ENCODE assay signal across 9 cellular contexts in genomic region chr14:52399886-52400599, GRCh38.
DNase-seq lines count a peak whose midpoint lies in the region; ATAC-seq, FAIRE-seq and TF ChIP-seq lines count a peak whose summit lies in the region.
"Had no signal": no experiment of that assay in that cellular context is flagged by ENCODE, and none has a peak within 500 bp of the region (broad histone marks: within the 10 kb centered on the region; RNA-seq: fewer than 3 reads in every experiment).

No MANE protein-coding gene starts in this region.

- H3K79me1 ChIP-seq in neuronal stem cell (ENCODE audit: low read depth, low read length), result no peaks in the 10 kb centered on the region

- TF ChIP-seq EP300 in HepG2 (IDR thresholded peaks at IDR 0.05; ENCODE audit: low read depth in 2 of 2, low read length in 2 of 2) (no peak), HepG2 (CRISPR knock-in tag; IDR thresholded peaks at IDR 0.05; ENCODE audit: borderline replicate concordance) (no peak)

- H3K18ac ChIP-seq in neuronal stem cell (ENCODE audit: low read length), result no peak overlapping the region

- no peak for TF ChIP-seq CTCF in HepG2 (CRISPR knock-in tag; IDR thresholded peaks at IDR 0.05)
- no peak for TF ChIP-seq CTCF in right lobe of liver (IDR thresholded peaks at IDR 0.05)
- TF ChIP-seq CTCF in PC-3 (conservative IDR thresholded peaks at IDR 0.05; ENCODE audit: low read depth, low read length), result peak; percentile 36; the same call in 1 of the 2 replicates
- TF ChIP-seq CTCF in uterus (IDR thresholded peaks at IDR 0.05), result peak in 2 of 4 experiments; percentile 11 to 25

- CTCF ChIA-PET in HepG2 (lab: Yijun Ruan, JAX; ENCODE audit: low intra/inter-chr PET ratio, low total read pairs), result no interaction called here
- CTCF ChIA-PET in PC-3 (lab: Charles Lee), result interaction anchor here (1.3 kb wide), 1 partner anchor 8 kb away, joined by 5 read pairs; no protein-coding TSS in a partner anchor

- peak; percentile 26 for FAIRE-seq in HepG2 (lab: Jason Lieb, UNC)

- TF ChIP-seq RAD21 in HepG2 (CRISPR knock-in tag; IDR thresholded peaks at IDR 0.05), result no peak

- H3K9me2 ChIP-seq in PC-3 (replicated peaks; ENCODE audit: low read length), result no peaks in the 10 kb centered on the region

- H2AK5ac ChIP-seq in neuronal stem cell (ENCODE audit: low read depth, low read length), result no peak overlapping the region

- no peak overlapping the region for H3K4ac ChIP-seq in neuronal stem cell (ENCODE audit: low read length)

- H3K27me3 ChIP-seq in HepG2 (ENCODE audit: control insufficient read depth in 1 of 2, insufficient read depth in 2 of 2, low read length in 2 of 2) (no peaks in the 10 kb centered on the region; a peak in 1 of 5 replicates), right lobe of liver (no peaks in the 10 kb centered on the region), PC-3 (ENCODE audit: low read length) (no peaks in the 10 kb centered on the region), uterus (no peaks in the 10 kb centered on the region), neuronal stem cell (ENCODE audit: control insufficient read depth in 3 of 3, insufficient read depth in 3 of 3, low read depth in 1 of 3, low read length in 3 of 3) (no peaks in the 10 kb centered on the region)

- no peaks in the 10 kb centered on the region for H3K79me2 ChIP-seq in HepG2 (ENCODE audit: insufficient read depth, low read length)
- no peaks in the 10 kb centered on the region for H3K79me2 ChIP-seq in PC-3 (ENCODE audit: low read length)

- H4K20me1 ChIP-seq in HepG2 (ENCODE audit: insufficient read depth, low read length) (no peaks in the 10 kb centered on the region), PC-3 (ENCODE audit: low read length) (no peaks in the 10 kb centered on the region)

- no peak overlapping the region for H3K14ac ChIP-seq in neuronal stem cell (ENCODE audit: low read length)

- no peak overlapping the region for H2BK12ac ChIP-seq in neuronal stem cell (ENCODE audit: low read length)

- DNase-seq in HepG2 (ENCODE audit: low spot score) (no peak), right lobe of liver (no peak), PC-3 (peak; percentile 40), fibroblast of peridontal ligament (ENCODE audit: extremely low read depth) (peak; percentile 87), uterus (peak in 1 of 2 donors; percentile 27), neuronal stem cell (ENCODE audit: low spot score) (no peak), COLO829 (ENCODE audit: low spot score) (no peak)
- DNase-seq: erythroblast had no signal

- no peak overlapping the region for H3K23ac ChIP-seq in neuronal stem cell (ENCODE audit: low read depth, low read length, poor library complexity)

- no peak for TF ChIP-seq POLR2A in HepG2 (IDR thresholded peaks at IDR 0.05; ENCODE audit: insufficient read depth in 1 of 2, low read depth in 2 of 2, low read length in 2 of 2)
- no peak for TF ChIP-seq POLR2A in right lobe of liver (IDR thresholded peaks at IDR 0.05)
- TF ChIP-seq POLR2A in uterus (IDR thresholded peaks at IDR 0.05), result no peak

- H4K91ac ChIP-seq in neuronal stem cell (ENCODE audit: low read depth, low read length, poor library complexity), result no peak overlapping the region

- H3K9me3 ChIP-seq in HepG2 (ENCODE audit: low read length), result no peaks in the 10 kb centered on the region
- H3K9me3 ChIP-seq in right lobe of liver, result no peaks in the 10 kb centered on the region
- H3K9me3 ChIP-seq in PC-3 (ENCODE audit: low read length), result no peaks in the 10 kb centered on the region
- H3K9me3 ChIP-seq in uterus, result no peaks in the 10 kb centered on the region
- H3K9me3 ChIP-seq in neuronal stem cell (replicated peaks in 1 of 2; ENCODE audit: control insufficient read depth in 2 of 2, insufficient read depth in 1 of 2, low read depth in 1 of 2, low read length in 2 of 2), result no peaks in the 10 kb centered on the region

- H3K4me2 ChIP-seq in HepG2 (ENCODE audit: low read depth, low read length) (peak overlapping the region; percentile 18; the same call in 1 of the 2 replicates), PC-3 (ENCODE audit: low read length) (no peak overlapping the region), neuronal stem cell (ENCODE audit: insufficient read depth, low read length, poor library complexity, severe bottlenecking) (no peak overlapping the region)

- intact Hi-C loops in HepG2 (cut with micrococcal nuclease; ENCODE audit: unreplicated experiment) (no loop called here), right lobe of liver (cut with DNase I) (no loop called here), PC-3 (cut with micrococcal nuclease) (no loop called here), uterus (cut with DNase I; ENCODE audit: low total_unique reads) (no loop called here)

- no peak overlapping the region for H2BK5ac ChIP-seq in neuronal stem cell (ENCODE audit: low read length)

- H3K9ac ChIP-seq in HepG2 (ENCODE audit: insufficient read depth, low read depth, low read length) (no peak overlapping the region), PC-3 (ENCODE audit: low read length) (no peak overlapping the region), neuronal stem cell (ENCODE audit: low read depth, low read length, poor library complexity) (no peak overlapping the region)

- in situ Hi-C loops in HepG2 (cut with HindIII; ENCODE audit: extremely low pct_ligation_motif_present, low pct_unique_long_range_greater_than_20kb), result no loop called here

- ATAC-seq in HepG2 (peak; percentile 67), right lobe of liver (no peak), PC-3 (peak; percentile 46), GM21786 (IDR thresholded peaks at IDR 0.05; ENCODE audit: unreplicated experiment) (no peak)

- H3K36me3 ChIP-seq in HepG2 (replicated peaks in 1 of 2; ENCODE audit: control insufficient read depth in 1 of 2, insufficient read depth in 2 of 2, low read length in 2 of 2) (no peaks in the 10 kb centered on the region), right lobe of liver (no peaks in the 10 kb centered on the region), PC-3 (ENCODE audit: low read depth, low read length) (no peaks in the 10 kb centered on the region), uterus (no peaks in the 10 kb centered on the region), neuronal stem cell (replicated peaks in 1 of 2; ENCODE audit: control insufficient read depth in 2 of 2, insufficient read depth in 2 of 2, low read length in 2 of 2) (no peaks in the 10 kb centered on the region)

- H3K27ac ChIP-seq in HepG2 (ENCODE audit: extremely low read length, insufficient read depth, low read length) (no peak overlapping the region), right lobe of liver (no peak overlapping the region), PC-3 (ENCODE audit: low read length) (no peak overlapping the region), uterus (peak overlapping the region; percentile 56 to 64), neuronal stem cell (replicated peaks; ENCODE audit: low read length) (no peak overlapping the region)

- H2AFZ ChIP-seq in HepG2 (ENCODE audit: low read length), result no peak overlapping the region
- H2AFZ ChIP-seq in PC-3 (ENCODE audit: low read length), result no peak overlapping the region
- no peak overlapping the region for H2AFZ ChIP-seq in neuronal stem cell (ENCODE audit: low read length)

- WGBS in HepG2 (ENCODE audit: low lambda C conversion rate), result 4% methylated on average over 6 of the region's 8 CpGs
- WGBS in right lobe of liver (ENCODE audit: insufficient coverage, low coverage, low lambda C conversion rate, missing lambda C conversion rate), result 56% methylated on average over 8 of the region's 8 CpGs
- WGBS in neuronal stem cell (ENCODE audit: extremely low coverage in 2 of 2, insufficient read length in 2 of 2, insufficient replicate concordance in 1 of 2), 2 donors, result no CpG with 5 or more reads among the region's 8 CpGs

- POLR2A ChIA-PET in HepG2 (lab: Yijun Ruan, JAX) (no interaction called here), PC-3 (lab: Charles Lee; ENCODE audit: unreplicated experiment) (interaction anchor here (0.6 kb wide), 2 partner anchors 8 to 711 kb away, joined by 3 to 4 read pairs; no protein-coding TSS in a partner anchor)

- H4K8ac ChIP-seq in neuronal stem cell (ENCODE audit: low read depth, low read length), result no peak overlapping the region

- H3F3A ChIP-seq in PC-3 (ENCODE audit: low read length, unreplicated experiment), result no peaks in the 10 kb centered on the region

- H2BK15ac ChIP-seq in neuronal stem cell (ENCODE audit: low read length), result no peak overlapping the region

- H2BK120ac ChIP-seq in neuronal stem cell (ENCODE audit: low read depth, low read length), result no peak overlapping the region

- H3K4me1 ChIP-seq in HepG2 (ENCODE audit: insufficient read depth, low read length) (0 out of 2 replicates have a peak, but pooled peaks cover 5% of the 10 kb centered on the region), right lobe of liver (no peaks in the 10 kb centered on the region), PC-3 (ENCODE audit: insufficient read depth, low read length) (peaks cover 17% of the 10 kb centered on the region), uterus (peaks cover 0 to 11% of the 10 kb centered on the region in 2 donors), neuronal stem cell (ENCODE audit: control insufficient read depth in 2 of 2, insufficient read depth in 1 of 2, low read depth in 1 of 2, low read length in 2 of 2) (no peaks in the 10 kb centered on the region)

- H3K4me3 ChIP-seq in HepG2 (replicated peaks in 1 of 3; ENCODE audit: insufficient read depth in 1 of 3, low read depth in 2 of 3, low read length in 3 of 3) (no peak overlapping the region), right lobe of liver (no peak overlapping the region), PC-3 (ENCODE audit: low read length) (no peak overlapping the region), uterus (no peak overlapping the region), neuronal stem cell (ENCODE audit: low read length in 2 of 2) (no peak overlapping the region)

- no TSS peak for BruUV-seq in HepG2 (replicated peaks; lab: Mats Ljungman, UMichigan)
- no TSS peak for BruUV-seq in PC-3 (replicated peaks; lab: Mats Ljungman, UMichigan)

TF ChIP-seq in HepG2, 621 proteins besides CTCF, POLR2A, EP300 and RAD21 (continues in another document):
- TF ChIP-seq ZNF703 (CRISPR knock-in tag; IDR thresholded peaks at IDR 0.05; ENCODE audit: borderline replicate concordance), result no peak
- no peak for TF ChIP-seq ZNF614 (CRISPR knock-in tag; IDR thresholded peaks at IDR 0.05; ENCODE audit: borderline replicate concordance)
- TF ChIP-seq FOXP4 (CRISPR knock-in tag; IDR thresholded peaks at IDR 0.05), result no peak

Comparison
In these comparisons a context has a peak if more than half of its experiments do, and no peak if none do; other contexts are left out.
1. ATAC-seq: peak in HepG2 (single experiment) and PC-3 (single experiment); none in right lobe of liver (0 of 4) and GM21786 (single experiment).
2. DNase-seq: peak in PC-3 (single experiment) and fibroblast of peridontal ligament (single experiment); none in HepG2 (single experiment), right lobe of liver (0 of 3), neuronal stem cell (single experiment) and COLO829 (single experiment).
3. H3K27ac ChIP-seq: peak in uterus (2 of 2); none in HepG2 (single experiment), right lobe of liver (0 of 3), PC-3 (single experiment) and neuronal stem cell (single experiment).